ENCODE assay signal across 14 cellular contexts in the genomic region with DNA sequence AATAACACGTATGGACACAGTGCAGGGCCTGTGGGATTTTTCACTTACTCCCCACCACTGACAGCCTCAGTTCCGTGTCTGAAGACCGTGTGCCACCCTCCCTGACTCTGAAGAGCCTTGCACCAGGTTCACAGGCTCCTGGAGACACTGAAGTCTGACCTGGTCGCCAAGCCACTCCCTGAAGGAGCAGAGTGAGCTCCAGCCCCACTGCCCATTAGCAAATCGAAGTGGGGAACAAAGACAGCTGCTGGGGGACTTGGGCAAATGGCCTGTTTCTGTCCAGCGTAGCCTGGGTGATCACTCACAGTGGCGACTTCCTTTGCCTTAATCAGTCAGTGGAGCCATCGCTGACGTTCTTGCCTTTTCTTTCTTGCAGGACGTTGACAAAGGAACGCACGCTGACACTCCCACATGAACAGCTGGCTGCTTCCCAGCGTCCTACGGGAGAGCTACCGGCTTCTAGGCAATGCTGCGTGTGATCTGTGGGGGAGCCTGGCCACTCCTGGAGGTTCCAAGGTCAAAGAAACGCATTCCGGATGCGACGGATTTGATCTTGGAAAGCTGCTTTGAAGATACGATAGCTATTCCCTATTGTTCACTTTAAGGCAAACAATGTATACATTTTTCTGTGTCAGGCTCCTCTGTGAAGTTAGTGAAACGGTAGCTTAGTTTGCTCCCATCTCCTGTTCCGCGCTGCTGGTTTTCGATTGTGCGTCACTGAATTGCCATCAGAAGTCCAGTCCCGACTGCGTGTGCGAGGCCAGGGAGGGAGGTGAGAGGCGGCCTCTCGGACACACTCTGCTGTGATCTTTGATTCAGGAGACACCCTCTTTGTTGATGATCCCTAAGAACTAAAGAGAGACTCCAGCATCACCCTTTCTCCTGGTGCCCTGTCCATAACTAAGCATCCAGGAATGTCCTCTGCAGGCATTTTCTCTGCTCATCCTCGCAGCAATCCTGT. TPM values are rescaled to one million over a fixed set of nuclear protein-coding genes. Genes with fewer than 3 reads are reported as not detected.
DNase-seq lines count a peak whose midpoint lies in the region; ATAC-seq and TF ChIP-seq lines count a peak whose summit lies in the region.
"Not testable (repeated sequence)": the region's sequence is repeated elsewhere in the genome, so short reads cannot be mapped to it uniquely, and the experiment has no call there.
"Had no signal": no experiment of that assay in that cellular context is flagged by ENCODE, and none has a peak within 500 bp of the region (broad histone marks: within the 10 kb centered on the region; RNA-seq: fewer than 3 reads in every experiment).

No MANE protein-coding gene starts in this region.

- peak overlapping the region; percentile 72 for H3K4me3 Mint-ChIP-seq in Caco-2 (ENCODE audit: unreplicated experiment)
- H3K4me3 Mint-ChIP-seq in neural crest cell; progenitor cell of endocrine pancreas (ENCODE audit: low read depth): not testable (repeated sequence)

- not testable (repeated sequence) for H3K9me3 ChIP-seq in Caco-2, upper lobe of right lung

- not testable (repeated sequence) for H3K27me3 ChIP-seq in Caco-2 (replicated peaks; ENCODE audit: control insufficient read depth, insufficient read depth, low read length); upper lobe of right lung

- peak overlapping the region; percentile 34 for H3K4me3 ChIP-seq in Caco-2 (ENCODE audit: low read depth, low read length)
- not testable (repeated sequence) for H3K4me3 ChIP-seq in fibroblast of pulmonary artery (replicated peaks; ENCODE audit: low read depth, low read length); upper lobe of right lung

- intact Hi-C loops in Caco-2 (cut with micrococcal nuclease; ENCODE audit: unreplicated experiment): loop anchor here (1.0 kb wide), 1 partner anchor 76 kb away; no protein-coding TSS in a partner anchor
- intact Hi-C loops in upper lobe of right lung (cut with DNase I): not testable (repeated sequence)

- not testable (repeated sequence) for TF ChIP-seq CTCF in Caco-2 (IDR thresholded peaks at IDR 0.05; ENCODE audit: insufficient read depth in 1 of 2, low read depth in 1 of 2, low read length in 1 of 2, severe bottlenecking in 1 of 2, unreplicated experiment in 1 of 2); fibroblast of pulmonary artery (IDR thresholded peaks at IDR 0.05; ENCODE audit: low read length, missing control alignments); neural crest cell (conservative IDR thresholded peaks at IDR 0.05); progenitor cell of endocrine pancreas (IDR thresholded peaks at IDR 0.05; ENCODE audit: unreplicated experiment); upper lobe of right lung (IDR thresholded peaks at IDR 0.05)

- ATAC-seq in upper lobe of right lung: peak; percentile 46

- H3K4me1 ChIP-seq in Caco-2: peaks cover 62% of the 10 kb centered on the region
- H3K4me1 ChIP-seq in upper lobe of right lung: not testable (repeated sequence)

- CTCF ChIA-PET in Caco-2 (lab: Charles Lee): interaction anchor here (1.1 kb wide), 1 partner anchor 8 kb away, joined by 3 read pairs; no protein-coding TSS in a partner anchor

- not testable (repeated sequence) for H3K36me3 ChIP-seq in Caco-2 (ENCODE audit: control insufficient read depth, insufficient read depth, low read length); upper lobe of right lung

- H3K36me3 Mint-ChIP-seq in Caco-2 (ENCODE audit: insufficient read depth, unreplicated experiment): peaks cover 29% of the 10 kb centered on the region
- not testable (repeated sequence) for H3K36me3 Mint-ChIP-seq in neural crest cell (ENCODE audit: low read depth); progenitor cell of endocrine pancreas (ENCODE audit: insufficient read depth)

- DNase-seq in Caco-2 (peak; percentile 81 to 89), fibroblast of pulmonary artery (ENCODE audit: low read depth) (peak; percentile 32), left kidney (ENCODE audit: low read depth, low spot score) (peak; percentile 89)
- DNase-seq in caudate nucleus (lab: John Stamatoyannopoulos, UW); neural crest cell (ENCODE audit: low read depth, low spot score); progenitor cell of endocrine pancreas (ENCODE audit: low spot score, unreplicated experiment); upper lobe of right lung: not testable (repeated sequence)

- BruUV-seq in Caco-2 (replicated peaks; lab: Mats Ljungman, UMichigan): not testable (repeated sequence)

- 0 out of 2 replicates have a peak, but pooled peaks have one; percentile 25 for TF ChIP-seq EP300 in Ishikawa (IDR thresholded peaks at IDR 0.05; ENCODE audit: borderline replicate concordance)

- H3K27ac Mint-ChIP-seq in Caco-2 (ENCODE audit: unreplicated experiment) (peak overlapping the region; percentile 94), neural crest cell (ENCODE audit: unreplicated experiment) (peak overlapping the region; percentile 95), progenitor cell of endocrine pancreas (peak overlapping the region; percentile 95)

- H3K27ac ChIP-seq in caudate nucleus (ENCODE audit: low read depth, low read length): peak overlapping the region; percentile 70
- not testable (repeated sequence) for H3K27ac ChIP-seq in upper lobe of right lung

- not testable (repeated sequence) for H3K9me3 Mint-ChIP-seq in Caco-2 (ENCODE audit: unreplicated experiment); neural crest cell; progenitor cell of endocrine pancreas (ENCODE audit: low read depth)

- not testable (repeated sequence) for TF ChIP-seq RAD21 in Ishikawa (IDR thresholded peaks at IDR 0.05; ENCODE audit: low read depth)

- POLR2A ChIA-PET in Caco-2 (lab: Charles Lee): not testable (repeated sequence)

- H3K27me3 Mint-ChIP-seq in Caco-2 (ENCODE audit: insufficient read depth, unreplicated experiment); neural crest cell (ENCODE audit: low read depth); progenitor cell of endocrine pancreas: not testable (repeated sequence)

- H3K4me1 Mint-ChIP-seq in Caco-2 (ENCODE audit: low read depth, unreplicated experiment): peaks cover 56% of the 10 kb centered on the region
- H3K4me1 Mint-ChIP-seq in neural crest cell: peaks cover 36% of the 10 kb centered on the region
- peaks cover 49% of the 10 kb centered on the region for H3K4me1 Mint-ChIP-seq in progenitor cell of endocrine pancreas (ENCODE audit: low read depth)

TF ChIP-seq in Ishikawa, 13 proteins besides CTCF, POLR2A, EP300 and RAD21:
- TF ChIP-seq, protein P1, sequence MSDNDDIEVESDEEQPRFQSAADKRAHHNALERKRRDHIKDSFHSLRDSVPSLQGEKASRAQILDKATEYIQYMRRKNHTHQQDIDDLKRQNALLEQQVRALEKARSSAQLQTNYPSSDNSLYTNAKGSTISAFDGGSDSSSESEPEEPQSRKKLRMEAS (IDR thresholded peaks at IDR 0.05): 0 out of 2 replicates have a peak, but pooled peaks have one; percentile 13
- TF ChIP-seq TCF12 (IDR thresholded peaks at IDR 0.05; ENCODE audit: low read depth): peak; percentile 18; the same call in 1 of the 2 replicates

RNA-seq across cellular contexts. Expression of gene UNC93A, which starts 24.6 kb away (rescaled TPM):
- 32.3 and 36.1 TPM in 2 replicates for total RNA-seq in Caco-2 (2022)
- total RNA-seq in neural crest cell: not detected in 2 replicates
- 8.1 and 12.8 TPM in 2 replicates for total RNA-seq in progenitor cell of endocrine pancreas
- not detected for total RNA-seq in upper lobe of right lung
- total RNA-seq: Calu3; CD8-positive, alpha-beta T cell; H4; HT1080; IMR-90; M059J had no signal

RNA-seq across cellular contexts. Expression of gene TTLL2, which starts 58.4 kb away (rescaled TPM):
- total RNA-seq in Caco-2 (2022) (0.12 TPM in 1 of 2 replicates, not detected in the other), neural crest cell (not detected in 2 replicates), progenitor cell of endocrine pancreas (not detected in 2 replicates), upper lobe of right lung (not detected)
- total RNA-seq: Calu3; CD8-positive, alpha-beta T cell; H4; HT1080; IMR-90; M059J had no signal
